Comparison of ENCODE assay signal across 8 cellular contexts in genomic region chr9:7234144-7234543, GRCh38.
A peak's percentile ranks its signal among the peaks of the same experiment; 100 is the strongest.
DNase-seq lines count a peak whose midpoint lies in the region; ATAC-seq, FAIRE-seq and TF ChIP-seq lines count a peak whose summit lies in the region.

No MANE protein-coding gene starts in this region.

- CTCF ChIA-PET in activated CD8-positive, alpha-beta T cell treated with anti-CD3 and anti-CD28 coated beads for 36 hours (lab: Charles Lee): interaction anchor here (0.7 to 1.7 kb wide), 8 partner anchors 11 to 407 kb away, joined by 3 to 8 read pairs (median 3); no protein-coding TSS in a partner anchor

- H3K27me3 Mint-ChIP-seq in activated CD8-positive, alpha-beta T cell treated with anti-CD3 and anti-CD28 coated beads for 36 hours: peaks cover 8% of the 10 kb centered on the region

- POLR2A ChIA-PET in activated CD8-positive, alpha-beta T cell treated with anti-CD3 and anti-CD28 coated beads for 36 hours (lab: Charles Lee): interaction anchor here (1.1 kb wide), 1 partner anchor 9 kb away, joined by 4 read pairs; no protein-coding TSS in a partner anchor

- H3K4me1 ChIP-seq in left lung: no peaks in the 10 kb centered on the region

- H3K36me3 Mint-ChIP-seq in activated CD8-positive, alpha-beta T cell treated with anti-CD3 and anti-CD28 coated beads for 36 hours (ENCODE audit: low read depth): no peaks in the 10 kb centered on the region

- peaks cover 0 to 28% of the 10 kb centered on the region in 2 donors for H3K27me3 ChIP-seq in left lung

- H3K9me3 Mint-ChIP-seq in activated CD8-positive, alpha-beta T cell treated with anti-CD3 and anti-CD28 coated beads for 36 hours: no peaks in the 10 kb centered on the region

- DNase-seq in ACHN (peak; percentile 29), GM12892 (ENCODE audit: insufficient read length) (peak; percentile 5), left lung (no peak), SHP77 treated with DMSO at 0.1 percent for 48 hours (lab: John Stamatoyannopoulos, UW) (no peak), NCI-H226 (no peak)
- peak; percentile 75 for DNase-seq in activated CD8-positive, alpha-beta T cell treated with anti-CD3 and anti-CD28 coated beads for 36 hours

- H3K4me3 Mint-ChIP-seq in activated CD8-positive, alpha-beta T cell treated with anti-CD3 and anti-CD28 coated beads for 36 hours: no peak overlapping the region

- no peak for TF ChIP-seq POLR2A in GM12892 (IDR thresholded peaks at IDR 0.05; ENCODE audit: low read depth, low read length)

- H3K4me3 ChIP-seq in left lung: no peak overlapping the region

- H3K27ac Mint-ChIP-seq in activated CD8-positive, alpha-beta T cell treated with anti-CD3 and anti-CD28 coated beads for 36 hours: no peak overlapping the region

- no peaks in the 10 kb centered on the region for H3K9me3 ChIP-seq in left lung

- in situ Hi-C loops in ACHN (cut with HindIII; ENCODE audit: low pct_ligation_motif_present, low pct_unique_long_range_greater_than_20kb, low sequenced_read_pairs): no loop called here

- H3K36me3 ChIP-seq in left lung: no peaks in the 10 kb centered on the region

- no peak overlapping the region for H3K27ac ChIP-seq in left lung

- TF ChIP-seq CTCF in activated CD8-positive, alpha-beta T cell treated with anti-CD3 and anti-CD28 coated beads for 36 hours (IDR thresholded peaks at IDR 0.05): peak; percentile 46
- peak; percentile 7 to 42 for TF ChIP-seq CTCF in left lung (IDR thresholded peaks at IDR 0.05)

- FAIRE-seq in GM12892 (lab: Jason Lieb, UNC): peak; percentile 9

- ATAC-seq in HG03460 (IDR thresholded peaks at IDR 0.05; ENCODE audit: unreplicated experiment) (peak; percentile 74), left lung (peak; percentile 51), HG03095 (IDR thresholded peaks at IDR 0.05; ENCODE audit: unreplicated experiment) (no peak)
- ATAC-seq in activated CD8-positive, alpha-beta T cell treated with anti-CD3 and anti-CD28 coated beads for 36 hours: peak; percentile 87

- intact Hi-C loops in activated CD8-positive, alpha-beta T cell treated with anti-CD3 and anti-CD28 coated beads for 36 hours (cut with micrococcal nuclease): no loop called here
- intact Hi-C loops in left lung (cut with DNase I): no loop called here

- H3K4me1 Mint-ChIP-seq in activated CD8-positive, alpha-beta T cell treated with anti-CD3 and anti-CD28 coated beads for 36 hours (ENCODE audit: low read depth): no peaks in the 10 kb centered on the region

Comparison
In these comparisons a context has a peak if more than half of its experiments do, and no peak if none do; other contexts are left out.
1. DNase-seq: peak in ACHN (single experiment), GM12892 (single experiment) and activated CD8-positive, alpha-beta T cell treated with anti-CD3 and anti-CD28 coated beads for 36 hours (single experiment); none in left lung (0 of 2), SHP77 treated with DMSO at 0.1 percent for 48 hours (single experiment) and NCI-H226 (single experiment).